Comparison of ENCODE assay signal across 21 cellular contexts in the genomic region with DNA sequence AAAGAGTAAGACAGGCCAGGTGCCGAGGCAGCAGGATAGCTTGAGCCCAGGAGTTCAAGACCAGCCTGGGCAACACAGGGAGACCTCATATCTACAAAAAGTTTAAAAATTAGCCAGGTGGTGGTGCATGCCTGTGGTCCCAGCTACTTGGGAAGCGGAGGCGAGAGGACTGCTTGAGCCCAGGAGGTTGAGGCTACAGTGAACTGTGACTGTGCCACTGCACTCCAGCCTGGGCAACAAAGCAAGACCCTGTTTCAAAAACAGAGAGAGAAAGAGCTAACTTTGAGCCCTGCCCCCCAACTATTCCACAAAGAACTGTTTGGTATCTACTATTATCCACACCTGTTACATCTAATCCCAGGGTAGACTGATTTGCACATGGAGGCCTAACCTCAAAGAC. TPM values are rescaled to one million over a fixed set of nuclear protein-coding genes. Genes with fewer than 3 reads are reported as not detected.
A peak's percentile ranks its signal among the peaks of the same experiment; 100 is the strongest.
DNase-seq lines count a peak whose midpoint lies in the region; ATAC-seq and TF ChIP-seq lines count a peak whose summit lies in the region.
"Had no signal": no experiment of that assay in that cellular context is flagged by ENCODE, and none has a peak within 500 bp of the region (broad histone marks: within the 10 kb centered on the region; RNA-seq: fewer than 3 reads in every experiment).

No MANE protein-coding gene starts in this region.

- H3K4me1 Mint-ChIP-seq in activated T-cell treated with anti-CD3 and anti-CD28 coated beads, Interleukin-2, amount 50 U/mL, for 24 hours (ENCODE audit: low read depth): peaks cover 49% of the 10 kb centered on the region

- H4K20me1 ChIP-seq in OCI-LY3 (ENCODE audit: insufficient read depth, low read length): peaks cover 73% of the 10 kb centered on the region

- H3K9me3 ChIP-seq in OCI-LY3 (ENCODE audit: insufficient read depth, low read length) (no peaks in the 10 kb centered on the region), liver (ENCODE audit: control insufficient read depth in 4 of 4, low read length in 3 of 4) (no peaks in the 10 kb centered on the region), gastrocnemius medialis (no peaks in the 10 kb centered on the region)
- H3K9me3 ChIP-seq: Peyer's patch, sigmoid colon, upper lobe of left lung had no signal

- H3K4me3 ChIP-seq in OCI-LY3 (ENCODE audit: low read length): no peak overlapping the region
- H3K4me3 ChIP-seq in liver (ENCODE audit: low read depth in 1 of 3, low read length in 3 of 3): peak overlapping the region in 2 of 3 donors; percentile 37 to 47
- H3K4me3 ChIP-seq in gastrocnemius medialis: no peak overlapping the region
- H3K4me3 ChIP-seq: GM23248, Peyer's patch, sigmoid colon, upper lobe of left lung had no signal

- no peaks in the 10 kb centered on the region for H3K27me3 ChIP-seq in OCI-LY3 (ENCODE audit: low read depth, low read length)
- no peaks in the 10 kb centered on the region for H3K27me3 ChIP-seq in liver (ENCODE audit: control insufficient read depth in 4 of 4, insufficient read depth in 4 of 4, low read length in 3 of 4)
- no peaks in the 10 kb centered on the region for H3K27me3 ChIP-seq in gastrocnemius medialis
- H3K27me3 ChIP-seq: Peyer's patch, sigmoid colon, upper lobe of left lung had no signal

- no peaks in the 10 kb centered on the region for H3K9me3 Mint-ChIP-seq in activated T-cell treated with anti-CD3 and anti-CD28 coated beads, Interleukin-2, amount 50 U/mL, for 24 hours
- H3K9me3 Mint-ChIP-seq: activated naive CD4-positive, alpha-beta T cell treated with anti-CD3 and anti-CD28 coated beads, Interleukin-2, amount 50 U/mL, for 72 hours; T-helper 1 cell treated with Interleukin-12 subunit alpha and Interleukin-12 subunit beta and Interleukin-4 antibody, amounts not matched to agents 30 μg/mL and 1 μg/mL, for 36 hours had no signal

- H3K79me2 ChIP-seq in OCI-LY3 (ENCODE audit: low read length): peaks cover 100% of the 10 kb centered on the region

- no peak overlapping the region for H3K4me2 ChIP-seq in OCI-LY3 (ENCODE audit: low read length)

- H3K27ac ChIP-seq in OCI-LY3 (ENCODE audit: low read length) (no peak overlapping the region), liver (ENCODE audit: low read depth in 1 of 2, low read length in 2 of 2) (peak overlapping the region; percentile 69 to 77), gastrocnemius medialis (peak overlapping the region; percentile 26 to 83 (median 78))
- H3K27ac ChIP-seq: GM23248, Peyer's patch, sigmoid colon, upper lobe of left lung had no signal

- no peak overlapping the region for H3K4me3 Mint-ChIP-seq in activated T-cell treated with anti-CD3 and anti-CD28 coated beads, Interleukin-2, amount 50 U/mL, for 24 hours
- H3K4me3 Mint-ChIP-seq: T-helper 1 cell treated with Interleukin-12 subunit alpha and Interleukin-12 subunit beta and Interleukin-4 antibody, amounts not matched to agents 30 μg/mL and 1 μg/mL, for 36 hours had no signal

- TF ChIP-seq CTCF in OCI-LY3 (IDR thresholded peaks at IDR 0.05; ENCODE audit: low read depth, low read length): no peak
- no peak for TF ChIP-seq CTCF in liver (IDR thresholded peaks at IDR 0.05; ENCODE audit: low read depth, low read length, missing input control)
- TF ChIP-seq CTCF in gastrocnemius medialis (IDR thresholded peaks at IDR 0.05 in 4 of 5, conservative IDR thresholded peaks at IDR 0.05 in 1 of 5): no peak

- H3K36me3 ChIP-seq in OCI-LY3 (replicated peaks; ENCODE audit: low read depth, low read length) (peaks cover 50% of the 10 kb centered on the region), liver (ENCODE audit: control insufficient read depth in 4 of 4, insufficient read depth in 3 of 4, low read depth in 1 of 4, low read length in 3 of 4) (peaks cover 0 to 6% (median 3%) of the 10 kb centered on the region in 4 donors), gastrocnemius medialis (peaks cover 0 to 8% of the 10 kb centered on the region in 2 donors)
- H3K36me3 ChIP-seq: Peyer's patch had no signal

- H2AFZ ChIP-seq in OCI-LY3 (ENCODE audit: low read depth, low read length): no peak overlapping the region
- H2AFZ ChIP-seq: GM23248 had no signal

- 40% methylated on average over 3 of the region's 3 CpGs for WGBS in liver

- peak overlapping the region; percentile 38 for H3K27ac Mint-ChIP-seq in activated T-cell treated with anti-CD3 and anti-CD28 coated beads, Interleukin-2, amount 50 U/mL, for 24 hours
- H3K27ac Mint-ChIP-seq: T-helper 1 cell treated with Interleukin-12 subunit alpha and Interleukin-12 subunit beta and Interleukin-4 antibody, amounts not matched to agents 30 μg/mL and 1 μg/mL, for 36 hours had no signal

- H3K27me3 Mint-ChIP-seq in activated T-cell treated with anti-CD3 and anti-CD28 coated beads, Interleukin-2, amount 50 U/mL, for 24 hours: no peaks in the 10 kb centered on the region

- in situ Hi-C loops in gastrocnemius medialis (cut with MboI; ENCODE audit: low sequenced_read_pairs in 4 of 4): no loop called here

- H3K36me3 Mint-ChIP-seq in activated T-cell treated with anti-CD3 and anti-CD28 coated beads, Interleukin-2, amount 50 U/mL, for 24 hours (ENCODE audit: low read depth): peaks cover 25% of the 10 kb centered on the region

- intact Hi-C loops in gastrocnemius medialis (cut with DNase I; ENCODE audit: low total_unique reads): no loop called here

- TF ChIP-seq RAD21 in liver (IDR thresholded peaks at IDR 0.05): no peak

- H3K9ac ChIP-seq in OCI-LY3 (ENCODE audit: low read length) (peak overlapping the region; percentile 55; the same call in 1 of the 2 replicates), liver (ENCODE audit: low read depth in 1 of 2, low read length in 2 of 2) (peak overlapping the region; percentile 7 to 75)
- H3K9ac ChIP-seq: GM23248 had no signal

- ATAC-seq in gastrocnemius medialis (no peak), HG02798 (IDR thresholded peaks at IDR 0.05; ENCODE audit: poor library complexity, unreplicated experiment) (no peak), HG03378 (IDR thresholded peaks at IDR 0.05; ENCODE audit: unreplicated experiment) (no peak), HG02970 (IDR thresholded peaks at IDR 0.05; ENCODE audit: low FRiP score, unreplicated experiment) (no peak)
- ATAC-seq: activated naive CD4-positive, alpha-beta T cell treated with anti-CD3 and anti-CD28 coated beads, Interleukin-2, amount 50 U/mL, for 72 hours had no signal

- peaks cover 48% of the 10 kb centered on the region for H3K4me1 ChIP-seq in OCI-LY3 (ENCODE audit: low read length)
- H3K4me1 ChIP-seq in liver (ENCODE audit: control insufficient read depth in 4 of 4, insufficient read depth in 4 of 4, low read length in 3 of 4): peaks cover 11 to 68% (median 64%) of the 10 kb centered on the region in 4 donors
- peaks cover 78 to 80% of the 10 kb centered on the region in 2 donors for H3K4me1 ChIP-seq in gastrocnemius medialis

- no peak for DNase-seq in activated T-cell treated with anti-CD3 and anti-CD28 coated beads, Interleukin-2, amount 50 U/mL, for 24 hours
- DNase-seq in activated T-cell treated with anti-CD3 and anti-CD28 coated beads for 4 hours (no peak), gastrocnemius medialis (no peak)
- DNase-seq: cerebellar nuclear complex, DMS53, GM23248, NCI-H187, NCI-H2171 treated with DMSO at 0.1 percent for 48 hours, NCI-H524 treated with DMSO at 0.1 percent for 48 hours, Peyer's patch, sigmoid colon, upper lobe of left lung had no signal

- no peak for TF ChIP-seq POLR2A in gastrocnemius medialis (IDR thresholded peaks at IDR 0.05)

TF ChIP-seq in liver, 16 proteins besides CTCF, POLR2A, EP300 and RAD21 (continues in another document):
- TF ChIP-seq EGR1 (IDR thresholded peaks at IDR 0.05; ENCODE audit: low read depth in 2 of 2) (no peak), FOXA2 (IDR thresholded peaks at IDR 0.05) (no peak), NR2F2 (IDR thresholded peaks at IDR 0.05) (no peak), SP1 (IDR thresholded peaks at IDR 0.05) (no peak), HNF4A (conservative IDR thresholded peaks at IDR 0.05) (no peak), JUND (IDR thresholded peaks at IDR 0.05) (no peak), GABPA (IDR thresholded peaks at IDR 0.05 in 1 of 2, conservative IDR thresholded peaks at IDR 0.05 in 1 of 2) (no peak), HNF4G (IDR thresholded peaks at IDR 0.05) (no peak), RXRA (IDR thresholded peaks at IDR 0.05) (no peak), FOXA1 (IDR thresholded peaks at IDR 0.05) (no peak)
- TF ChIP-seq, protein P1, sequence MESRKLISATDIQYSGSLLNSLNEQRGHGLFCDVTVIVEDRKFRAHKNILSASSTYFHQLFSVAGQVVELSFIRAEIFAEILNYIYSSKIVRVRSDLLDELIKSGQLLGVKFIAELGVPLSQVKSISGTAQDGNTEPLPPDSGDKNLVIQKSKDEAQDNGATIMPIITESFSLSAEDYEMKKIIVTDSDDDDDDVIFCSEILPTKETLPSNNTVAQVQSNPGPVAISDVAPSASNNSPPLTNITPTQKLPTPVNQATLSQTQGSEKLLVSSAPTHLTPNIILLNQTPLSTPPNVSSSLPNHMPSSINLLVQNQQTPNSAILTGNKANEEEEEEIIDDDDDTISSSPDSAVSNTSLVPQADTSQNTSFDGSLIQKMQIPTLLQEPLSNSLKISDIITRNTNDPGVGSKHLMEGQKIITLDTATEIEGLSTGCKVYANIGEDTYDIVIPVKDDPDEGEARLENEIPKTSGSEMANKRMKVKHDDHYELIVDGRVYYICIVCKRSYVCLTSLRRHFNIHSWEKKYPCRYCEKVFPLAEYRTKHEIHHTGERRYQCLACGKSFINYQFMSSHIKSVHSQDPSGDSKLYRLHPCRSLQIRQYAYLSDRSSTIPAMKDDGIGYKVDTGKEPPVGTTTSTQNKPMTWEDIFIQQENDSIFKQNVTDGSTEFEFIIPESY (IDR thresholded peaks at IDR 0.05): no peak
- TF ChIP-seq, protein P2, sequence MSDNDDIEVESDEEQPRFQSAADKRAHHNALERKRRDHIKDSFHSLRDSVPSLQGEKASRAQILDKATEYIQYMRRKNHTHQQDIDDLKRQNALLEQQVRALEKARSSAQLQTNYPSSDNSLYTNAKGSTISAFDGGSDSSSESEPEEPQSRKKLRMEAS (IDR thresholded peaks at IDR 0.05): no peak

RNA-seq across cellular contexts. Expression of a gene that starts 49.2 kb away (rescaled TPM):
- total RNA-seq in liver: under 1 TPM in 1 of 2 donors, not detected in 1; 0.59 TPM
- under 1 TPM; 0.12 to 0.28 TPM for polyA plus RNA-seq in liver
- total RNA-seq in gastrocnemius medialis: 10 to 100 TPM; 48.9 to 68.6 (median 59.4) TPM
- total RNA-seq: SK-MEL-5 had no signal
- polyA plus RNA-seq: neural cell had no signal

RNA-seq across cellular contexts. Expression of a gene that starts 54.8 kb away (rescaled TPM):
- 100 to 1,000 TPM in 1 of 2 donors, 10 to 100 TPM in 1; 66.7 to 139 TPM for total RNA-seq in liver
- polyA plus RNA-seq in liver: 10 to 100 TPM; 23.5 to 53.8 TPM
- 100 to 1,000 TPM; 106 to 185 (median 136) TPM for total RNA-seq in gastrocnemius medialis

Comparison
In these comparisons a context has a peak if more than half of its experiments do, and no peak if none do; other contexts are left out.
1. H3K4me3 ChIP-seq: peak in liver (2 of 3); none in OCI-LY3 (single experiment) and gastrocnemius medialis (0 of 4).
2. RNA of a gene that starts 49.2 kb away (total RNA-seq): 48.9 to 68.6 TPM in gastrocnemius medialis; 0.59 TPM in liver; every median in the first group is over 10 times any median in the second.